In the genomic region with DNA sequence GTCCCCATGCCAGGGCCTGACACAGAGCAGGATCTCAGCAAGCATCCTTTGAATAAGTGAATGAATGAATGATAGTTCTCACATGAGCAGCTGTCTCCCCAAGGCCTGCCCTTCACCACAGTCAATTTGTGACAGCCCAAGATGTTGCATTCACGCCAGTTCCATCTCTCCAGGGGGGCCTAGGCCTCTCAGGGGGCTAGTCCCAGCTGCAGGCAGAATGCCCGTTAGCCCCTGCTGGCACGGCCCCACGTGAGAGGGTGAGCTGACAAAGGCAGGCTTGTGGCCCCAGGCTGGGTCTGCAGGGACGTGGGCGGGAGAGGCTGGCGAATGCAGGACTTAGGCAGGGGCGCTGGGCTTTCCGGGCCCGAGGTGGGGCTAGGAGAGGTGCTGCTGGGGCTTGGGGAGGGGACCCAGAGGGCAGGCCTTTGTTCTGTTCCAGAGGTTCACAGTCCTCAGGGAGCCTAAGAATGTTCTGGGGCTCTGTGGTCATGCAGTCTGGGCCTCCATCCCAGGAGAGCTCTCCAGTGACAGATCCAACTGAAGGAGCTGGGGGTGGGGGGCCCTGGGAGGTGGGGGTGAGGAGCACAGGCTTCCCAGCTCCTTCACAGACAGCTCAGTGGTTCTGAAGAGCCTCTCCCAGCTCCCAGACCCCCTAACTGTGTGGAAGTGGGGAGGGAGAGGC, we compare ENCODE assay signal across 10 cellular contexts. TPM values are rescaled to one million over a fixed set of nuclear protein-coding genes. Genes with fewer than 3 reads are reported as not detected.
DNase-seq lines count a peak whose midpoint lies in the region; ATAC-seq and TF ChIP-seq lines count a peak whose summit lies in the region.
"Had no signal": no experiment of that assay in that cellular context is flagged by ENCODE, and none has a peak within 500 bp of the region (broad histone marks: within the 10 kb centered on the region; RNA-seq: fewer than 3 reads in every experiment).

No MANE protein-coding gene starts in this region.

- H3K36me3 Mint-ChIP-seq in CD14-positive monocyte = peaks cover 2 to 4% of the 10 kb centered on the region in 2 donors

- no peak for ATAC-seq in HG03342 (IDR thresholded peaks at IDR 0.05; ENCODE audit: unreplicated experiment)

- POLR2A ChIA-PET in SK-N-SH (lab: Yijun Ruan, JAX) = no interaction called here

- peaks cover 48% of the 10 kb centered on the region for H3K4me1 Mint-ChIP-seq in CD14-positive monocyte

- no peak for DNase-seq in CD14-positive monocyte (ENCODE audit: low spot score)
- DNase-seq in NCI-H345 treated with DMSO at 0.1 percent for 48 hours (lab: John Stamatoyannopoulos, UW; ENCODE audit: unreplicated experiment) = peak; percentile 94
- no peak for DNase-seq in esophagus muscularis mucosa (ENCODE audit: extremely low spot score)
- peak in 1 of 5 donors; percentile 33 for DNase-seq in ovary
- DNase-seq in SK-N-SH = no peak
- no peak for DNase-seq in COLO668 (lab: John Stamatoyannopoulos, UW; ENCODE audit: unreplicated experiment)
- no peak for DNase-seq in CD1c-positive myeloid dendritic cell (ENCODE audit: extremely low spot score)
- DNase-seq: activated CD4-positive, alpha-beta T cell treated with anti-CD3 and anti-CD28 coated beads for 1 hour; NCI-H82 had no signal

- CTCF ChIA-PET in SK-N-SH (lab: Yijun Ruan, JAX) = interaction anchor here (0.8 to 2.2 kb wide), 2 partner anchors 15 to 37 kb away, joined by 3 to 5 read pairs; no protein-coding TSS in a partner anchor

- no peaks in the 10 kb centered on the region for H3K9me3 Mint-ChIP-seq in CD14-positive monocyte

- peaks cover 67 to 91% (median 83%) of the 10 kb centered on the region in 4 donors for H3K4me1 ChIP-seq in esophagus muscularis mucosa
- H3K4me1 ChIP-seq in ovary (ENCODE audit: insufficient read depth) = peaks cover 13% of the 10 kb centered on the region
- peaks cover 6 to 21% of the 10 kb centered on the region in 2 experiments; a peak in 2 of 4 replicates for H3K4me1 ChIP-seq in SK-N-SH (ENCODE audit: control insufficient read depth in 1 of 2, insufficient read depth in 2 of 2, low read depth in 1 of 2, low read length in 1 of 2)

- peaks cover 0 to 2% (median 0%) of the 10 kb centered on the region in 3 donors for H3K27me3 Mint-ChIP-seq in CD14-positive monocyte (ENCODE audit: low read depth in 3 of 3)

- H3K9ac ChIP-seq in SK-N-SH = no peak overlapping the region

- peak overlapping the region in 5 of 7 donors; percentile 15 to 70 (median 54) for H3K27ac Mint-ChIP-seq in CD14-positive monocyte

- H3K36me3 ChIP-seq in esophagus muscularis mucosa (peaks cover 0 to 3% (median 0%) of the 10 kb centered on the region in 4 donors), ovary (no peaks in the 10 kb centered on the region), SK-N-SH (replicated peaks in 1 of 2; ENCODE audit: control insufficient read depth in 1 of 2, insufficient read depth in 2 of 2, low read length in 1 of 2) (no peaks in the 10 kb centered on the region)

- H2AFZ ChIP-seq in SK-N-SH (ENCODE audit: low read depth) = no peak overlapping the region

- no peak for TF ChIP-seq CTCF in CD14-positive monocyte (IDR thresholded peaks at IDR 0.05)
- no peak for TF ChIP-seq CTCF in esophagus muscularis mucosa (IDR thresholded peaks at IDR 0.05)
- TF ChIP-seq CTCF in ovary (IDR thresholded peaks at IDR 0.05) = no peak
- TF ChIP-seq CTCF in SK-N-SH (IDR thresholded peaks at IDR 0.05) = no peak

- peaks cover 8% of the 10 kb centered on the region; the same call in 1 of the 2 replicates for H4K20me1 ChIP-seq in SK-N-SH (ENCODE audit: insufficient read depth)

- H3K79me2 ChIP-seq in SK-N-SH (ENCODE audit: insufficient read depth) = peaks cover 92% of the 10 kb centered on the region

- TF ChIP-seq POLR2A in esophagus muscularis mucosa (IDR thresholded peaks at IDR 0.05; ENCODE audit: low read depth) (no peak), ovary (IDR thresholded peaks at IDR 0.05) (no peak)

- H3K27ac ChIP-seq in esophagus muscularis mucosa (replicated peaks in 1 of 4) (peak overlapping the region; percentile 90 to 96 (median 95)), ovary (peak overlapping the region; percentile 34 to 41), SK-N-SH (ENCODE audit: low read depth in 2 of 2, low read length in 1 of 2) (no peak overlapping the region; a peak in 1 of 4 replicates)

- TF ChIP-seq RAD21 in SK-N-SH (IDR thresholded peaks at IDR 0.05; ENCODE audit: low read length) = no peak

- WGBS in esophagus muscularis mucosa = 88% methylated on average over 3 of the region's 10 CpGs
- 62 to 85% (median 82%) methylated on average over 10 of the region's 10 CpGs for WGBS in ovary, 3 donors
- WGBS in SK-N-SH (ENCODE audit: low lambda C conversion rate) = 88% methylated on average over 4 of the region's 10 CpGs

- H3F3A ChIP-seq in SK-N-SH (replicated peaks; ENCODE audit: insufficient read depth) = peaks cover 20% of the 10 kb centered on the region

- H3K9me3 ChIP-seq in esophagus muscularis mucosa (no peaks in the 10 kb centered on the region), ovary (no peaks in the 10 kb centered on the region), SK-N-SH (no peaks in the 10 kb centered on the region)

- H3K4me3 ChIP-seq in esophagus muscularis mucosa = no peak overlapping the region
- H3K4me3 ChIP-seq in ovary = no peak overlapping the region
- no peak overlapping the region for H3K4me3 ChIP-seq in SK-N-SH (ENCODE audit: low read depth in 2 of 2, low read length in 1 of 2)

- intact Hi-C loops in CD14-positive monocyte (cut with micrococcal nuclease) = no loop called here
- intact Hi-C loops in esophagus muscularis mucosa (cut with DNase I) = no loop called here
- intact Hi-C loops in ovary (cut with DNase I) = no loop called here

- H3K9me2 ChIP-seq in SK-N-SH = no peaks in the 10 kb centered on the region

- H3K4me3 Mint-ChIP-seq in CD14-positive monocyte = no peak overlapping the region

- no peak overlapping the region for H3K4me2 ChIP-seq in SK-N-SH

- H3K27me3 ChIP-seq in esophagus muscularis mucosa (no peaks in the 10 kb centered on the region), ovary (no peaks in the 10 kb centered on the region), SK-N-SH (ENCODE audit: insufficient read depth) (no peaks in the 10 kb centered on the region)

- TF ChIP-seq EP300 in esophagus muscularis mucosa (IDR thresholded peaks at IDR 0.05) = no peak
- TF ChIP-seq EP300 in ovary (IDR thresholded peaks at IDR 0.05) = no peak
- no peak for TF ChIP-seq EP300 in SK-N-SH (IDR thresholded peaks at IDR 0.05; ENCODE audit: borderline replicate concordance in 1 of 2, low read depth in 1 of 2, low read length in 1 of 2)

TF ChIP-seq in SK-N-SH, 30 proteins besides CTCF, POLR2A, EP300 and RAD21:
- TF ChIP-seq RFX5 (IDR thresholded peaks at IDR 0.05; ENCODE audit: low read length) = no peak
- no peak for TF ChIP-seq MAX (IDR thresholded peaks at IDR 0.05; ENCODE audit: low read depth)
- no peak for TF ChIP-seq TEAD4 (IDR thresholded peaks at IDR 0.05; ENCODE audit: borderline replicate concordance, insufficient read depth)
- TF ChIP-seq SIN3A (IDR thresholded peaks at IDR 0.05; ENCODE audit: borderline replicate concordance, low read depth, low read length) = no peak
- TF ChIP-seq YY1 (IDR thresholded peaks at IDR 0.05; ENCODE audit: low read depth) = no peak
- no peak for TF ChIP-seq TCF12 (IDR thresholded peaks at IDR 0.05)
- no peak for TF ChIP-seq MEF2A (IDR thresholded peaks at IDR 0.05; ENCODE audit: borderline replicate concordance, low read depth)
- TF ChIP-seq GABPA (IDR thresholded peaks at IDR 0.05; ENCODE audit: low read depth) = no peak
- TF ChIP-seq USF1 (IDR thresholded peaks at IDR 0.05; ENCODE audit: borderline replicate concordance, low read depth) = no peak
- TF ChIP-seq FOXM1 (IDR thresholded peaks at IDR 0.05; ENCODE audit: low read depth) = no peak
- no peak for TF ChIP-seq EZH2phosphoT487 (IDR thresholded peaks at IDR 0.05; ENCODE audit: borderline replicate concordance, low read depth)
- no peak for TF ChIP-seq MXI1 (IDR thresholded peaks at IDR 0.05; ENCODE audit: low read depth, low read length)
- no peak for TF ChIP-seq FOSL2 (IDR thresholded peaks at IDR 0.05; ENCODE audit: borderline replicate concordance, low read depth)
- TF ChIP-seq NFIC (IDR thresholded peaks at IDR 0.05; ENCODE audit: borderline replicate concordance) = no peak
- no peak for TF ChIP-seq RXRA (IDR thresholded peaks at IDR 0.05; ENCODE audit: borderline replicate concordance, low read depth)
- TF ChIP-seq RCOR1 (IDR thresholded peaks at IDR 0.05; ENCODE audit: low read length) = no peak
- TF ChIP-seq, protein P1, sequence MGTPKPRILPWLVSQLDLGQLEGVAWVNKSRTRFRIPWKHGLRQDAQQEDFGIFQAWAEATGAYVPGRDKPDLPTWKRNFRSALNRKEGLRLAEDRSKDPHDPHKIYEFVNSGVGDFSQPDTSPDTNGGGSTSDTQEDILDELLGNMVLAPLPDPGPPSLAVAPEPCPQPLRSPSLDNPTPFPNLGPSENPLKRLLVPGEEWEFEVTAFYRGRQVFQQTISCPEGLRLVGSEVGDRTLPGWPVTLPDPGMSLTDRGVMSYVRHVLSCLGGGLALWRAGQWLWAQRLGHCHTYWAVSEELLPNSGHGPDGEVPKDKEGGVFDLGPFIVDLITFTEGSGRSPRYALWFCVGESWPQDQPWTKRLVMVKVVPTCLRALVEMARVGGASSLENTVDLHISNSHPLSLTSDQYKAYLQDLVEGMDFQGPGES (IDR thresholded peaks at IDR 0.05; ENCODE audit: low read depth, low read length) = no peak

RNA-seq across cellular contexts. Expression of gene TLDC2, which starts 30.5 kb away (rescaled TPM):
- polyA plus RNA-seq in CD14-positive monocyte (not detected), ovary (under 1 TPM; 0.11 to 0.33 TPM), SK-N-SH (2012; rRNA removed) (0.02 and 0.08 TPM in 2 replicates)
- total RNA-seq in esophagus muscularis mucosa (under 1 TPM in 3 of 4 donors, not detected in 1; 0.34 to 0.66 (median 0.42) TPM), ovary (under 1 TPM in 3 of 7 donors, not detected in 4; 0.10 to 0.95 (median 0.92) TPM)
- polyA plus RNA-seq in SK-N-SH (2012; cell fraction: cytosol; rRNA removed) = 0.04 and 0.08 TPM in 2 replicates
- 0.02 and 0.07 TPM in 2 replicates for polyA plus RNA-seq in SK-N-SH (2012; cell fraction: nucleus; rRNA removed)

Comparison
In these comparisons a context has a peak if more than half of its experiments do, and no peak if none do; other contexts are left out.
1. H3K27ac ChIP-seq: peak in esophagus muscularis mucosa (4 of 4) and ovary (2 of 2); none in SK-N-SH (0 of 2).